ENCODE assay signal across 18 cellular contexts in the genomic region with DNA sequence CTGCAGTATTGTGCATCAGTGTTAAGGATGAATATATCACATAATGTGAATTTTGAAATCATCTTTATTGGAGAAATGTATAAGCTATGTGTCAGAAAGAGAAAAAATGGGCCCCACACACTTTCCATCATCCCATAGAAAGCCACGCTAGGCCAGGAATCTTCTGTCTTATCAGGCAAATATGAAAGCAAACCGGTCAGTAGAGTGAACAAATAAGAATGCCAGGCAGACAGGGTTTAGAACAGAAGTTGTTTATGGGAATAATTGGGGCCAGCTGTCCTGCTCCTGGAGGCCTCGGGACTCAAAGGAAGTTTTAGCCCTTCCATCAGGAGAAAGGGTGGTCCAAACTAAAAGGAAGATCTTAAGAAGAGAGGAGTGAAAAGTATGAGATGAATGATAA. TPM values are rescaled to one million over a fixed set of nuclear protein-coding genes. Genes with fewer than 3 reads are reported as not detected.
DNase-seq lines count a peak whose midpoint lies in the region; ATAC-seq and TF ChIP-seq lines count a peak whose summit lies in the region.
"Had no signal": no experiment of that assay in that cellular context is flagged by ENCODE, and none has a peak within 500 bp of the region (broad histone marks: within the 10 kb centered on the region; RNA-seq: fewer than 3 reads in every experiment).

No MANE protein-coding gene starts in this region.

- H3K27ac ChIP-seq in fibroblast of lung (ENCODE audit: insufficient read depth, low read length): no peak overlapping the region
- H3K27ac ChIP-seq in smooth muscle cell (ENCODE audit: low read depth): no peak overlapping the region
- no peak overlapping the region for H3K27ac ChIP-seq in naive thymus-derived CD4-positive, alpha-beta T cell (ENCODE audit: low read depth, low read length)
- H3K27ac ChIP-seq: RWPE1, SJSA1 had no signal

- H3K79me2 ChIP-seq in fibroblast of lung (ENCODE audit: control insufficient read depth, insufficient read depth, low read length) (no peaks in the 10 kb centered on the region), smooth muscle cell (ENCODE audit: low read depth) (no peaks in the 10 kb centered on the region)

- POLR2A ChIA-PET in naive thymus-derived CD4-positive, alpha-beta T cell (lab: Charles Lee): no interaction called here

- DNase-seq in EL: peak; percentile 12
- peak; percentile 1 for DNase-seq in RPMI7951 (ENCODE audit: low read depth)
- no peak for DNase-seq in fibroblast of lung (ENCODE audit: low read depth in 2 of 2)
- DNase-seq in smooth muscle cell (lab: John Stamatoyannopoulos, UW; ENCODE audit: unreplicated experiment): no peak
- no peak for DNase-seq in activated CD4-positive, CD25-positive, alpha-beta regulatory T cell treated with anti-CD3 and anti-CD28 coated beads, Interleukin-2, amount 50 U/mL, for 72 hours
- no peak for DNase-seq in naive thymus-derived CD4-positive, alpha-beta T cell
- no peak for DNase-seq in T-helper 2 cell treated with Interferon-gamma antibody and Interleukin-4, amounts not matched to agents 5 μg/mL and 100 μg/mL, for 36 hours (ENCODE audit: low spot score)
- DNase-seq: AML-193, DMS79, GDM1, H7, NCI-H1417 treated with DMSO at 0.1 percent for 48 hours, NCI-H2029, NCI-H524, SW 1271 had no signal

- H3K9me3 ChIP-seq in fibroblast of lung (ENCODE audit: control insufficient read depth, insufficient read depth, low read depth, low read length): no peaks in the 10 kb centered on the region
- H3K9me3 ChIP-seq in smooth muscle cell (replicated peaks; ENCODE audit: low read depth): no peaks in the 10 kb centered on the region
- no peaks in the 10 kb centered on the region for H3K9me3 ChIP-seq in naive thymus-derived CD4-positive, alpha-beta T cell (ENCODE audit: control insufficient read depth in 2 of 3, low read length in 3 of 3)
- H3K9me3 ChIP-seq: SJSA1 had no signal

- ATAC-seq in naive thymus-derived CD4-positive, alpha-beta T cell: no peak
- no peak for ATAC-seq in HG03439 (IDR thresholded peaks at IDR 0.05; ENCODE audit: unreplicated experiment)

- no peak overlapping the region for H3K27ac Mint-ChIP-seq in naive thymus-derived CD4-positive, alpha-beta T cell
- no peak overlapping the region for H3K27ac Mint-ChIP-seq in T-helper 2 cell treated with Interferon-gamma antibody and Interleukin-4, amounts not matched to agents 5 μg/mL and 100 μg/mL, for 36 hours

- H3F3A ChIP-seq in smooth muscle cell (ENCODE audit: low read depth): no peaks in the 10 kb centered on the region

- H3K36me3 ChIP-seq in fibroblast of lung (ENCODE audit: control insufficient read depth, insufficient read depth, low read length) (peaks cover 3% of the 10 kb centered on the region), smooth muscle cell (ENCODE audit: low read depth) (no peaks in the 10 kb centered on the region)
- H3K36me3 ChIP-seq in naive thymus-derived CD4-positive, alpha-beta T cell (ENCODE audit: control insufficient read depth in 2 of 3, insufficient read depth in 3 of 3, low read length in 3 of 3): peaks cover 0 to 6% (median 0%) of the 10 kb centered on the region in 3 experiments

- peaks cover 0 to 6% (median 0%) of the 10 kb centered on the region in 7 donors for H3K4me1 Mint-ChIP-seq in naive thymus-derived CD4-positive, alpha-beta T cell
- H3K4me1 Mint-ChIP-seq in T-helper 2 cell treated with Interferon-gamma antibody and Interleukin-4, amounts not matched to agents 5 μg/mL and 100 μg/mL, for 36 hours (ENCODE audit: low read depth): peaks cover 6% of the 10 kb centered on the region

- TF ChIP-seq CTCF in fibroblast of lung (conservative IDR thresholded peaks at IDR 0.05 in 1 of 2, IDR thresholded peaks at IDR 0.05 in 1 of 2; ENCODE audit: low read depth in 1 of 2, low read length in 2 of 2) (no peak), smooth muscle cell (IDR thresholded peaks at IDR 0.05; ENCODE audit: borderline replicate concordance, insufficient read depth, poor library complexity, severe bottlenecking) (no peak)

- no peaks in the 10 kb centered on the region for H3K27me3 Mint-ChIP-seq in naive thymus-derived CD4-positive, alpha-beta T cell
- H3K27me3 Mint-ChIP-seq in T-helper 2 cell treated with Interferon-gamma antibody and Interleukin-4, amounts not matched to agents 5 μg/mL and 100 μg/mL, for 36 hours (ENCODE audit: low read depth): no peaks in the 10 kb centered on the region

- no peaks in the 10 kb centered on the region for H4K20me1 ChIP-seq in fibroblast of lung (ENCODE audit: control insufficient read depth, extremely low read depth, insufficient read depth, low read length)
- no peaks in the 10 kb centered on the region for H4K20me1 ChIP-seq in smooth muscle cell (ENCODE audit: low read depth)

- H3K9ac ChIP-seq in fibroblast of lung (ENCODE audit: insufficient read depth, low read length) (no peak overlapping the region), smooth muscle cell (ENCODE audit: low read depth) (no peak overlapping the region)

- H3K4me3 Mint-ChIP-seq in naive thymus-derived CD4-positive, alpha-beta T cell: no peak overlapping the region
- no peak overlapping the region for H3K4me3 Mint-ChIP-seq in T-helper 2 cell treated with Interferon-gamma antibody and Interleukin-4, amounts not matched to agents 5 μg/mL and 100 μg/mL, for 36 hours

- H2AFZ ChIP-seq in fibroblast of lung (ENCODE audit: low read length) (no peak overlapping the region), smooth muscle cell (ENCODE audit: low read depth) (peak overlapping the region; percentile 46)

- H3K4me2 ChIP-seq in fibroblast of lung (ENCODE audit: extremely low read depth, insufficient read depth, low read length) (peak overlapping the region; percentile 45), smooth muscle cell (peak overlapping the region; percentile 49)

- H3K27me3 ChIP-seq in fibroblast of lung (ENCODE audit: control insufficient read depth, insufficient read depth, low read length) (no peaks in the 10 kb centered on the region), smooth muscle cell (ENCODE audit: low read depth) (no peaks in the 10 kb centered on the region)
- no peaks in the 10 kb centered on the region for H3K27me3 ChIP-seq in naive thymus-derived CD4-positive, alpha-beta T cell (ENCODE audit: control insufficient read depth in 2 of 2, insufficient read depth in 2 of 2, low read length in 2 of 2)
- H3K27me3 ChIP-seq: SJSA1 had no signal

- 29% methylated on average over 3 of the region's 3 CpGs for WGBS in smooth muscle cell (ENCODE audit: low lambda C conversion rate)

- H3K36me3 Mint-ChIP-seq in naive thymus-derived CD4-positive, alpha-beta T cell: peaks cover 0 to 22% (median 8%) of the 10 kb centered on the region in 5 donors
- peaks cover 11% of the 10 kb centered on the region for H3K36me3 Mint-ChIP-seq in T-helper 2 cell treated with Interferon-gamma antibody and Interleukin-4, amounts not matched to agents 5 μg/mL and 100 μg/mL, for 36 hours (ENCODE audit: low read depth)

- no peaks in the 10 kb centered on the region for H3K9me3 Mint-ChIP-seq in naive thymus-derived CD4-positive, alpha-beta T cell
- no peaks in the 10 kb centered on the region for H3K9me3 Mint-ChIP-seq in T-helper 2 cell treated with Interferon-gamma antibody and Interleukin-4, amounts not matched to agents 5 μg/mL and 100 μg/mL, for 36 hours

- no peak overlapping the region for H3K4me3 ChIP-seq in fibroblast of lung (replicated peaks in 1 of 4; ENCODE audit: control extremely low read depth in 1 of 4, insufficient read depth in 1 of 4, low read depth in 3 of 4, low read length in 4 of 4)
- H3K4me3 ChIP-seq in smooth muscle cell: no peak overlapping the region
- H3K4me3 ChIP-seq in naive thymus-derived CD4-positive, alpha-beta T cell (ENCODE audit: low read length): no peak overlapping the region
- H3K4me3 ChIP-seq: SJSA1 had no signal

- CTCF ChIA-PET in naive thymus-derived CD4-positive, alpha-beta T cell (lab: Charles Lee): no interaction called here

- intact Hi-C loops in naive thymus-derived CD4-positive, alpha-beta T cell (cut with micrococcal nuclease): no loop called here

- H3K4me1 ChIP-seq in fibroblast of lung (ENCODE audit: control insufficient read depth, extremely low read depth, insufficient read depth, low read length): no peaks in the 10 kb centered on the region
- no peaks in the 10 kb centered on the region for H3K4me1 ChIP-seq in smooth muscle cell (ENCODE audit: low read depth)
- H3K4me1 ChIP-seq in naive thymus-derived CD4-positive, alpha-beta T cell (ENCODE audit: control insufficient read depth in 2 of 2, insufficient read depth in 2 of 2, low read length in 2 of 2): no peaks in the 10 kb centered on the region
- H3K4me1 ChIP-seq: SJSA1 had no signal

RNA-seq across cellular contexts. Expression of a gene that starts 39.5 kb away (rescaled TPM):
- 27.0 and 32.3 TPM in 2 replicates for total RNA-seq in RPMI7951 (2014; rRNA removed; shearing (Covaris generic))
- total RNA-seq in fibroblast of lung (35.7 and 37.7 TPM in 2 replicates), smooth muscle cell (2.9 and 4.3 TPM in 2 replicates)
- polyA plus RNA-seq in fibroblast of lung (11.0 and 11.9 TPM in 2 replicates), smooth muscle cell (0.47 and 0.94 TPM in 2 replicates)
- 8.6 and 11.3 TPM in 2 replicates for polyA plus RNA-seq in fibroblast of lung (2012)
- 0.59 and 2.2 TPM in 2 replicates for polyA minus RNA-seq in fibroblast of lung (ENCODE audit: low replicate concordance)
- 10 to 100 TPM; 36.9 to 59.0 (median 41.1) TPM for total RNA-seq in naive thymus-derived CD4-positive, alpha-beta T cell
- 10 to 100 TPM in 1 of 2 donors, 1 to 10 TPM in 1; 9.3 to 17.6 TPM for polyA plus RNA-seq in naive thymus-derived CD4-positive, alpha-beta T cell

Comparison
In these comparisons a context has a peak if more than half of its experiments do, and no peak if none do; other contexts are left out.
1. DNase-seq: peak in EL (single experiment) and RPMI7951 (single experiment); none in fibroblast of lung (0 of 2), smooth muscle cell (single experiment), activated CD4-positive, CD25-positive, alpha-beta regulatory T cell treated with anti-CD3 and anti-CD28 coated beads, Interleukin-2, amount 50 U/mL, for 72 hours (single experiment), naive thymus-derived CD4-positive, alpha-beta T cell (0 of 9) and T-helper 2 cell treated with Interferon-gamma antibody and Interleukin-4, amounts not matched to agents 5 μg/mL and 100 μg/mL, for 36 hours (single experiment).